In genomic region chrX:72526534-72527508, GRCh38 we compare ENCODE assay signal across 9 cellular contexts. TPM values are rescaled to one million over a fixed set of nuclear protein-coding genes. Genes with fewer than 3 reads are reported as not detected.
A peak's percentile ranks its signal among the peaks of the same experiment; 100 is the strongest.
DNase-seq lines count a peak whose midpoint lies in the region; ATAC-seq, FAIRE-seq and TF ChIP-seq lines count a peak whose summit lies in the region.
"Had no signal": no experiment of that assay in that cellular context is flagged by ENCODE, and none has a peak within 500 bp of the region (broad histone marks: within the 10 kb centered on the region; RNA-seq: fewer than 3 reads in every experiment).

No MANE protein-coding gene starts in this region.

- TF ChIP-seq CTCF in testis (IDR thresholded peaks at IDR 0.05) (no peak), pancreas (IDR thresholded peaks at IDR 0.05) (no peak)

- H3K27ac ChIP-seq in testis (no peak overlapping the region), pancreas (no peak overlapping the region)

- no peaks in the 10 kb centered on the region for H3K9me3 ChIP-seq in testis
- no peaks in the 10 kb centered on the region for H3K9me3 ChIP-seq in pancreas

- 64 to 80% methylated on average over 6 of the region's 6 CpGs for WGBS in testis, 2 donors
- WGBS in pancreas, 2 donors, result 73 to 88% methylated on average over 6 of the region's 6 CpGs

- no peaks in the 10 kb centered on the region for H3K36me3 ChIP-seq in testis (ENCODE audit: low read depth, missing control alignments)
- no peaks in the 10 kb centered on the region for H3K36me3 ChIP-seq in pancreas

- peak; percentile 89 for ATAC-seq in HG02610 (IDR thresholded peaks at IDR 0.05; ENCODE audit: unreplicated experiment)
- no peak for ATAC-seq in GM19463 (IDR thresholded peaks at IDR 0.05; ENCODE audit: unreplicated experiment)
- ATAC-seq in pancreas, result no peak
- ATAC-seq in GM21619 (IDR thresholded peaks at IDR 0.05; ENCODE audit: unreplicated experiment), result no peak

- no peaks in the 10 kb centered on the region for H3K27me3 ChIP-seq in testis
- peaks cover 0 to 5% (median 0%) of the 10 kb centered on the region in 4 donors for H3K27me3 ChIP-seq in pancreas

- no peak for FAIRE-seq in pancreas (lab: Jason Lieb, UNC)

- no peak for TF ChIP-seq POLR2A in testis (IDR thresholded peaks at IDR 0.05)

- no peak overlapping the region for H3K4me3 ChIP-seq in testis
- H3K4me3 ChIP-seq in pancreas, result no peak overlapping the region

- intact Hi-C loops in testis (cut with DNase I; ENCODE audit: low total_unique reads), result no loop called here
- intact Hi-C loops in pancreas (cut with DNase I), result no loop called here

- peak; percentile 32 for DNase-seq in CMK (ENCODE audit: low read depth)
- DNase-seq in RPMI7951 (ENCODE audit: low read depth), result peak; percentile 24
- peak; percentile 4 for DNase-seq in fibroblast of gingiva (ENCODE audit: low read depth)
- no peak for DNase-seq in testis
- DNase-seq in pancreas, result no peak
- DNase-seq: hippocampal formation had no signal

- H3K4me1 ChIP-seq in testis (no peaks in the 10 kb centered on the region), pancreas (no peaks in the 10 kb centered on the region)

RNA-seq across cellular contexts. Expression of gene HDAC8, which starts 45.8 kb away (rescaled TPM):
- 35.0 and 36.4 TPM in 2 replicates for total RNA-seq in RPMI7951 (2014; rRNA removed; shearing (Covaris generic))
- total RNA-seq in testis, result 10 to 100 TPM; 25.2 to 30.3 TPM
- polyA plus RNA-seq in testis (ENCODE audit: insufficient read depth, low read depth, low replicate concordance), result 8.3 TPM
- 10 to 100 TPM in 5 of 6 donors, 1 to 10 TPM in 1; 8.5 to 17.2 (median 13.9) TPM for total RNA-seq in pancreas
- 10 to 100 TPM; 15.2 to 21.6 TPM for polyA plus RNA-seq in pancreas

Comparison
In these comparisons a context has a peak if more than half of its experiments do, and no peak if none do; other contexts are left out.
1. DNase-seq: peak in CMK (single experiment), RPMI7951 (single experiment) and fibroblast of gingiva (single experiment); none in testis (single experiment) and pancreas (0 of 6).